Comparison of ENCODE assay signal across 8 cellular contexts in genomic region chr6:153002613-153003293, GRCh38. TPM values are rescaled to one million over a fixed set of nuclear protein-coding genes. Genes with fewer than 3 reads are reported as not detected.
DNase-seq lines count a peak whose midpoint lies in the region; ATAC-seq, FAIRE-seq and TF ChIP-seq lines count a peak whose summit lies in the region.

Gene MTRF1L, minus strand, starts transcription at chr6:153002709. Its CDS starts 24 bp downstream, at chr6:153002685.

- H3K9me3 ChIP-seq in HUES64 (ENCODE audit: insufficient read depth, low read depth, low read length) (no peaks in the 10 kb centered on the region), OCI-LY7 (ENCODE audit: low read length) (no peaks in the 10 kb centered on the region; the same call in 1 of the 2 replicates), endothelial cell of umbilical vein (replicated peaks; ENCODE audit: control insufficient read depth, insufficient read depth, low read length) (no peaks in the 10 kb centered on the region)

- H3K27me3 ChIP-seq in HUES64 (ENCODE audit: insufficient read depth, low read length) (no peaks in the 10 kb centered on the region), endothelial cell of umbilical vein (ENCODE audit: control insufficient read depth in 2 of 2, insufficient read depth in 2 of 2, low read length in 2 of 2) (no peaks in the 10 kb centered on the region)

- H3K27ac ChIP-seq in HUES64 (ENCODE audit: low read depth, low read length) (peak within 1 kb of the TSS; percentile 92), OCI-LY7 (ENCODE audit: low read depth, low read length, poor library complexity, severe bottlenecking) (peak within 1 kb of the TSS; percentile 57), endothelial cell of umbilical vein (ENCODE audit: insufficient read depth, low read depth, low read length) (peak within 1 kb of the TSS; percentile 77)

- dilution Hi-C loops in endothelial cell of umbilical vein (cut with MboI; ENCODE audit: extremely low pct_ligation_motif_present, low sequenced_read_pairs), result no loop called here

- H3K4me3 ChIP-seq in HUES64 (ENCODE audit: low read length) (peak within 1 kb of the TSS; percentile 98), OCI-LY7 (ENCODE audit: low read depth, low read length, poor library complexity, severe bottlenecking) (peak within 1 kb of the TSS; percentile 75), endothelial cell of umbilical vein (replicated peaks in 1 of 3; ENCODE audit: insufficient read depth in 1 of 3, low read depth in 1 of 3, low read length in 3 of 3) (peak within 1 kb of the TSS; percentile 72 to 96 (median 90))

- BruUV-seq in OCI-LY7 (replicated peaks; lab: Mats Ljungman, UMichigan) (TSS peak; percentile 63), endothelial cell of umbilical vein (replicated peaks; lab: Mats Ljungman, UMichigan) (no TSS peak)

- H2AFZ ChIP-seq in OCI-LY7 (ENCODE audit: low read length) (peak within 1 kb of the TSS; percentile 95), endothelial cell of umbilical vein (ENCODE audit: low read depth, low read length) (peak within 1 kb of the TSS; percentile 61)

- H3K79me2 ChIP-seq in OCI-LY7 (ENCODE audit: insufficient read depth, low read depth, low read length) (peaks cover 63% of the 10 kb centered on the region), endothelial cell of umbilical vein (ENCODE audit: control insufficient read depth, insufficient read depth, low read length) (peaks cover 41% of the 10 kb centered on the region)

- no peaks in the 10 kb centered on the region for H3K9me2 ChIP-seq in OCI-LY7 (ENCODE audit: insufficient read depth, low read length)

- CTCF ChIA-PET in OCI-LY7 (lab: Charles Lee; ENCODE audit: unreplicated experiment), result interaction anchor here (0.9 kb wide), 1 partner anchor 49 kb away, joined by 3 read pairs; no protein-coding TSS in a partner anchor
- CTCF ChIA-PET in endothelial cell of umbilical vein (lab: Charles Lee), result interaction anchor here (0.6 to 0.7 kb wide), 2 partner anchors 30 to 701 kb away, joined by 3 to 4 read pairs; no protein-coding TSS in a partner anchor

- ATAC-seq in GM21447 (IDR thresholded peaks at IDR 0.05; ENCODE audit: unreplicated experiment), result peak; percentile 91

- H3K9ac ChIP-seq in HUES64 (ENCODE audit: low read depth, low read length) (peak within 1 kb of the TSS; percentile 93), endothelial cell of umbilical vein (replicated peaks; ENCODE audit: extremely low read depth, insufficient read depth, low read length) (peak within 1 kb of the TSS; percentile 84)

- no peaks in the 10 kb centered on the region for H3K9me1 ChIP-seq in endothelial cell of umbilical vein (replicated peaks; ENCODE audit: control insufficient read depth, extremely low read depth, insufficient read depth, low read length)

- H4K20me1 ChIP-seq in OCI-LY7 (ENCODE audit: insufficient read depth, low read length) (peaks cover 9% of the 10 kb centered on the region; the same call in 1 of the 2 replicates), endothelial cell of umbilical vein (replicated peaks; ENCODE audit: control insufficient read depth, extremely low read depth, insufficient read depth, low read length) (no peaks in the 10 kb centered on the region)

- DNase-seq in D341Med (ENCODE audit: low spot score) (peak; percentile 92), OCI-LY7 (ENCODE audit: low spot score) (peak; percentile 96), activated T-cell treated with anti-CD3 and anti-CD28 coated beads for 1 hour (ENCODE audit: low read depth) (peak; percentile 68), endothelial cell of umbilical vein (ENCODE audit: low read depth, low spot score) (peak; percentile 97), midbrain (lab: John Stamatoyannopoulos, UW) (peak; percentile 93)
- DNase-seq in stimulated activated CD8-positive, alpha-beta memory T cell treated with anti-CD3 and anti-CD28 coated beads, Interleukin-2, amount 100 ng/mL, for 1 hour (ENCODE audit: low read depth in 2 of 2), result peak; percentile 65 to 66

- FAIRE-seq in endothelial cell of umbilical vein (lab: Jason Lieb, UNC), result peak; percentile 83

- H3K4me2 ChIP-seq in OCI-LY7 (ENCODE audit: low read length), result peak within 1 kb of the TSS; percentile 86
- H3K4me2 ChIP-seq in endothelial cell of umbilical vein (ENCODE audit: insufficient read depth, low read length), result peak within 1 kb of the TSS; percentile 97

- peak; percentile 92 for TF ChIP-seq POLR2A in endothelial cell of umbilical vein (IDR thresholded peaks at IDR 0.05; ENCODE audit: low read depth, low read length)

- H3K36me3 ChIP-seq in HUES64 (ENCODE audit: insufficient read depth, low read length) (peaks cover 24% of the 10 kb centered on the region), OCI-LY7 (ENCODE audit: insufficient read depth, low read length) (peaks cover 31% of the 10 kb centered on the region), endothelial cell of umbilical vein (ENCODE audit: control insufficient read depth in 2 of 2, extremely low read depth in 1 of 2, insufficient read depth in 2 of 2, low read length in 2 of 2) (no peaks in the 10 kb centered on the region)

- TF ChIP-seq CTCF in OCI-LY7 (conservative IDR thresholded peaks at IDR 0.05; ENCODE audit: low read length) (no peak), endothelial cell of umbilical vein (IDR thresholded peaks at IDR 0.05; ENCODE audit: extremely low read depth in 1 of 2, insufficient read depth in 1 of 2, low read depth in 1 of 2, low read length in 2 of 2) (no peak)

- under 1% methylated on average over 47 of the region's 48 CpGs for WGBS in HUES64

- POLR2A ChIA-PET in OCI-LY7 (lab: Charles Lee) (interaction anchor here (1.3 to 4.8 kb wide), 2 partner anchors 17 to 25 kb away, joined by 6 to 40 read pairs; no protein-coding TSS in a partner anchor), endothelial cell of umbilical vein (lab: Charles Lee) (no interaction called here)

- peaks cover 17% of the 10 kb centered on the region; the same call in 1 of the 2 replicates for H3K4me1 ChIP-seq in HUES64 (ENCODE audit: insufficient read depth, low read length)
- peaks cover 22% of the 10 kb centered on the region for H3K4me1 ChIP-seq in OCI-LY7 (ENCODE audit: insufficient read depth, low read length, poor library complexity, severe bottlenecking)
- H3K4me1 ChIP-seq in endothelial cell of umbilical vein (ENCODE audit: control insufficient read depth, extremely low read depth, insufficient read depth, low read length), result peaks cover 22% of the 10 kb centered on the region

- intact Hi-C loops in OCI-LY7 (cut with micrococcal nuclease; ENCODE audit: unreplicated experiment) (loop anchor here (2.0 to 5.0 kb wide), 4 partner anchors 20 to 700 kb away; partner anchors contain the start of gene FBXO5), endothelial cell of umbilical vein (cut with micrococcal nuclease) (loop anchor here (1.0 to 10.0 kb wide), 4 partner anchors 19 to 698 kb away; partner anchors contain the start of gene FBXO5)

TF ChIP-seq in endothelial cell of umbilical vein, 7 proteins besides CTCF, POLR2A, EP300 and RAD21:
- TF ChIP-seq JUN (IDR thresholded peaks at IDR 0.05; ENCODE audit: borderline replicate concordance, insufficient read depth, insufficient read length, low read depth), result peak; percentile 3
- peak; percentile 33 for TF ChIP-seq MAX (IDR thresholded peaks at IDR 0.05; ENCODE audit: insufficient read depth, insufficient read length)
- TF ChIP-seq MYC (IDR thresholded peaks at IDR 0.05; ENCODE audit: low read depth, low read length), result no peak
- TF ChIP-seq FOS (IDR thresholded peaks at IDR 0.05; ENCODE audit: borderline replicate concordance, insufficient read depth, low read length), result no peak
- peak; percentile 72 for TF ChIP-seq POLR2AphosphoS5 (IDR thresholded peaks at IDR 0.05; ENCODE audit: insufficient read depth, low read depth, low read length)
- peak; percentile 72 for TF ChIP-seq GATA2 (IDR thresholded peaks at IDR 0.05; ENCODE audit: insufficient read depth, insufficient read length, low read depth, low read length)
TF ChIP-seq in endothelial cell of umbilical vein: peak in this region for 4.

RNA-seq across cellular contexts. Expression of gene MTRF1L, which starts in this region (rescaled TPM):
- polyA plus RNA-seq in HUES64 (2013, experiment 1 of 2), result 18.6 TPM
- polyA plus RNA-seq in HUES64 (2013, experiment 2 of 2), result 14.8 TPM
- total RNA-seq in OCI-LY7 (2014; rRNA removed; shearing (Covaris generic)), result 10.4 and 11.0 TPM in 2 replicates
- total RNA-seq in OCI-LY7 (2022) (14.0 and 19.2 TPM in 2 replicates), endothelial cell of umbilical vein (27.5 and 31.2 TPM in 2 replicates)
- polyA plus RNA-seq in endothelial cell of umbilical vein, result 5.2 and 6.2 TPM in 2 replicates
- polyA plus RNA-seq in endothelial cell of umbilical vein (2011; cell fraction: cytosol; rRNA removed), result 8.3 and 9.1 TPM in 2 replicates
- 20.5 and 32.0 TPM in 2 replicates for polyA plus RNA-seq in endothelial cell of umbilical vein (2011; cell fraction: nucleus; rRNA removed)
- polyA plus RNA-seq in endothelial cell of umbilical vein (2012), result 9.5 and 19.1 TPM in 2 replicates
- 10.5 and 10.9 TPM in 2 replicates for polyA minus RNA-seq in endothelial cell of umbilical vein
- 8.8 TPM for polyA minus RNA-seq in endothelial cell of umbilical vein (2011; cell fraction: cytosol; rRNA and poly(A)+ RNA removed)
- 39.7 and 47.9 TPM in 2 replicates for polyA minus RNA-seq in endothelial cell of umbilical vein (2011; cell fraction: nucleus; rRNA and poly(A)+ RNA removed)

Comparison
In these comparisons a context has a peak if more than half of its experiments do, and no peak if none do; other contexts are left out.
1. Peak in every context shown above with its lines: DNase-seq, ATAC-seq, H3K4me3 ChIP-seq and H3K27ac ChIP-seq.